Comparison of ENCODE assay signal across 7 cellular contexts in genomic region chr6:148487461-148487860, GRCh38.
"Had no signal": no experiment of that assay in that cellular context is flagged by ENCODE, and none has a peak within 500 bp of the region (broad histone marks: within the 10 kb centered on the region; RNA-seq: fewer than 3 reads in every experiment).

No MANE protein-coding gene starts in this region.

- DNase-seq: IMR-90, KBM-7, KG1 had no signal

- H3K36me3 Mint-ChIP-seq: IgD-negative memory B cell had no signal

- H3K4me3 ChIP-seq: K562 had no signal

- H3K27ac ChIP-seq: HL-60 had no signal

- H3K27ac Mint-ChIP-seq: IgD-negative memory B cell had no signal

- H3K4me3 Mint-ChIP-seq: IgD-negative memory B cell had no signal

- ATAC-seq: HepG2, K562 had no signal
